Comparison of ENCODE assay signal across 8 cellular contexts in the genomic region with DNA sequence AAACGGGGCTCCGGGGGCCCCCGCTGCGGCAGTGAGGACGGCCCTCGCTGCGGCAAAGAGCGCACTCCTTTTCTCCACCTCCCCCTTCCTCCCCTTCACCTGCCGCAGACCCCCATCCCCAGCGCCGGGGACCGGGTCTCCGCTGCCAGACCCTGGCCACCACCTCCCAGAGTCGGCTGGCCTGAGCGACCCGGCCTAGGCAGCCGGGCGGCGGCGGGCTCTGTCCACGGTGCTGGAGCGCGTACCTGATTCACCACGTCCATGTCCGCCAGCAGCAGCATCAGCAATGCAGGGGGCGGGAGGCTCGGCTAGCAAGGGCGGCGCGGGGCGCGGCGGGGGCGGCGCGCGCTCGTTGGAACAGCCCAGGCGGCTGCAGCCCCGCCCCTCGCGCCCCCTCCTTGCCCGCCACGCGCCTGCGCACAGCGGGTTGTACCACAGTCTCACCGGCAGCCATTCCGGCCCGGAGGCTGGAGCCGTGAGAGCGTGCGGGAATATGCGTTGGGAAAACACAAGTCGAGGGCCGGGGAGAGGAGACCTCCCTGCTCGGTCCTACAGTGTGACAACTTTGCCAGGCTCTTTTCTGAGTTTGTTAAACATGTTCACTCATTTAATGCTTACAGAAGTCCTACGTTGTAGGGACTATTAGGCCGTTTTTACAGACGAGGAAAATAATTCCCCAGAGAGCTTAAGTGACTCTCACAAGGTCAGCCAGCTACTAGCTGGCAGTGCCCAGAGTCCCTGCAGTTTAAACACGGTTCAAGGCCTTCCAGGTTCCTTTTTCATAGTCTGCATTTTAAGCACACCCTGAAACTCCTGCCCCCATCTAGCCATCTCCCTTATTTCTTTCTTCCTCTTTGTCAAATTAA. TPM values are rescaled to one million over a fixed set of nuclear protein-coding genes. Genes with fewer than 3 reads are reported as not detected.
DNase-seq lines count a peak whose midpoint lies in the region; FAIRE-seq and TF ChIP-seq lines count a peak whose summit lies in the region.

A gene (minus strand): TSS at position 288 of the 866 bp plus-strand sequence. CDS start 7 bp downstream, at position 281.

- peak within 1 kb of the TSS; percentile 81 for H2AFZ ChIP-seq in Loucy (ENCODE audit: low read length)

- peaks cover 19% of the 10 kb centered on the region for H3K4me1 Mint-ChIP-seq in activated naive CD4-positive, alpha-beta T cell treated with anti-CD3 and anti-CD28 coated beads, Interleukin-2, amount 10 ng/mL, durations not matched to agents 7 days and 5 days
- H3K4me1 Mint-ChIP-seq in osteocyte (ENCODE audit: unreplicated experiment) = peaks cover 7% of the 10 kb centered on the region

- H3K4me3 ChIP-seq in Loucy (ENCODE audit: low read length, poor library complexity, severe bottlenecking) = peak within 1 kb of the TSS; percentile 74
- peak within 1 kb of the TSS in 1 of 2 donors; percentile 43 for H3K4me3 ChIP-seq in testis

- H3K4me2 ChIP-seq in Loucy (ENCODE audit: low read depth, low read length, poor library complexity, severe bottlenecking) = peak within 1 kb of the TSS; percentile 81

- H3F3A ChIP-seq in Loucy (ENCODE audit: low read depth) = no peaks in the 10 kb centered on the region

- H3K9me2 ChIP-seq in Loucy (replicated peaks; ENCODE audit: low read depth, low read length) = no peaks in the 10 kb centered on the region

- no peak for TF ChIP-seq CTCF in Loucy (conservative IDR thresholded peaks at IDR 0.05; ENCODE audit: low read length)
- TF ChIP-seq CTCF in osteocyte (IDR thresholded peaks at IDR 0.05) = no peak
- TF ChIP-seq CTCF in testis (IDR thresholded peaks at IDR 0.05) = no peak

- DNase-seq in GDM1 (lab: John Stamatoyannopoulos, UW) (peak; percentile 84), H54 (ENCODE audit: insufficient read length, low spot score) (peak; percentile 45), SK-MEL-5 (ENCODE audit: low read depth, low spot score) (peak; percentile 84), glomerular visceral epithelial cell (ENCODE audit: extremely low spot score) (peak; percentile 89), osteocyte (ENCODE audit: extremely low spot score, unreplicated experiment) (peak; percentile 96), testis (peak; percentile 95)
- peak; percentile 89 for DNase-seq in activated naive CD4-positive, alpha-beta T cell treated with anti-CD3 and anti-CD28 coated beads, Interleukin-2, amount 10 ng/mL, durations not matched to agents 7 days and 5 days

- no peaks in the 10 kb centered on the region for H3K36me3 ChIP-seq in Loucy (ENCODE audit: insufficient read depth, low read length)
- no peaks in the 10 kb centered on the region for H3K36me3 ChIP-seq in testis (ENCODE audit: low read depth, missing control alignments)

- FAIRE-seq in H54 (lab: Jason Lieb, UNC) = no peak

- H3K36me3 Mint-ChIP-seq in activated naive CD4-positive, alpha-beta T cell treated with anti-CD3 and anti-CD28 coated beads, Interleukin-2, amount 10 ng/mL, durations not matched to agents 7 days and 5 days = no peaks in the 10 kb centered on the region
- no peaks in the 10 kb centered on the region for H3K36me3 Mint-ChIP-seq in osteocyte (ENCODE audit: unreplicated experiment)

- H3K4me1 ChIP-seq in Loucy (ENCODE audit: insufficient read depth, low read length, poor library complexity, severe bottlenecking) = no peaks in the 10 kb centered on the region
- no peaks in the 10 kb centered on the region for H3K4me1 ChIP-seq in testis

- intact Hi-C loops in testis (cut with DNase I; ENCODE audit: low total_unique reads) = no loop called here

- H3K27me3 ChIP-seq in Loucy (ENCODE audit: insufficient read depth, low read length, poor library complexity, severe bottlenecking) (peaks cover 18% of the 10 kb centered on the region), testis (no peaks in the 10 kb centered on the region)

- H3K79me2 ChIP-seq in Loucy (ENCODE audit: insufficient read depth, low read length) = no peaks in the 10 kb centered on the region

- peak within 1 kb of the TSS; percentile 46 for H3K27ac Mint-ChIP-seq in activated naive CD4-positive, alpha-beta T cell treated with anti-CD3 and anti-CD28 coated beads, Interleukin-2, amount 10 ng/mL, durations not matched to agents 7 days and 5 days
- peak within 1 kb of the TSS; percentile 56 for H3K27ac Mint-ChIP-seq in osteocyte (ENCODE audit: unreplicated experiment)

- in situ Hi-C loops in SK-MEL-5 (cut with HindIII; ENCODE audit: low pct_unique_long_range_greater_than_20kb, low sequenced_read_pairs) = no loop called here

- peaks cover 27% of the 10 kb centered on the region for H3K27me3 Mint-ChIP-seq in activated naive CD4-positive, alpha-beta T cell treated with anti-CD3 and anti-CD28 coated beads, Interleukin-2, amount 10 ng/mL, durations not matched to agents 7 days and 5 days
- no peaks in the 10 kb centered on the region for H3K27me3 Mint-ChIP-seq in osteocyte (ENCODE audit: unreplicated experiment)

- H3K27ac ChIP-seq in testis = peak within 1 kb of the TSS; percentile 44 to 72

- H3K4me3 Mint-ChIP-seq in activated naive CD4-positive, alpha-beta T cell treated with anti-CD3 and anti-CD28 coated beads, Interleukin-2, amount 10 ng/mL, durations not matched to agents 7 days and 5 days = peak within 1 kb of the TSS; percentile 27
- H3K4me3 Mint-ChIP-seq in osteocyte (ENCODE audit: unreplicated experiment) = peak within 1 kb of the TSS; percentile 58

- 0 to 1% methylated on average over 4 to 45 of the region's 61 CpGs for WGBS in testis, 2 donors

- no peaks in the 10 kb centered on the region for H3K9me3 Mint-ChIP-seq in activated naive CD4-positive, alpha-beta T cell treated with anti-CD3 and anti-CD28 coated beads, Interleukin-2, amount 10 ng/mL, durations not matched to agents 7 days and 5 days
- peaks cover 9% of the 10 kb centered on the region for H3K9me3 Mint-ChIP-seq in osteocyte (ENCODE audit: unreplicated experiment)

- no peaks in the 10 kb centered on the region for H3K9me3 ChIP-seq in Loucy (ENCODE audit: insufficient read depth, low read depth, low read length)
- H3K9me3 ChIP-seq in testis = no peaks in the 10 kb centered on the region

- no peaks in the 10 kb centered on the region for H4K20me1 ChIP-seq in Loucy (ENCODE audit: insufficient read depth, low read length, poor library complexity, severe bottlenecking)

- CTCF ChIA-PET in activated naive CD4-positive, alpha-beta T cell treated with anti-CD3 and anti-CD28 coated beads, Interleukin-2, amount 10 ng/mL, durations not matched to agents 7 days and 5 days (lab: Charles Lee) = no interaction called here

- H3K9ac ChIP-seq in Loucy (ENCODE audit: low read depth, low read length, poor library complexity, severe bottlenecking) = peak within 1 kb of the TSS; percentile 67

- TF ChIP-seq POLR2A in H54 (IDR thresholded peaks at IDR 0.05; ENCODE audit: low read depth, low read length) (peak; percentile 87), testis (IDR thresholded peaks at IDR 0.05) (peak; percentile 24)

RNA-seq across cellular contexts. Expression of the gene that starts here (rescaled TPM):
- total RNA-seq in SK-MEL-5 (2014; rRNA removed; shearing (Covaris generic)) = 72.1 and 73.0 TPM in 2 replicates
- 66.0 and 67.0 TPM in 2 replicates for polyA plus RNA-seq in SK-MEL-5 (2015; cell fraction: cytosol; rRNA removed)
- 23.0 and 28.5 TPM in 2 replicates for polyA plus RNA-seq in SK-MEL-5 (2015; cell fraction: nucleus; rRNA removed)
- 1.5 and 2.3 TPM in 2 replicates for total RNA-seq in osteocyte
- 1 to 10 TPM; 1.7 to 3.4 TPM for total RNA-seq in testis
- 2.5 TPM for polyA plus RNA-seq in testis (ENCODE audit: insufficient read depth, low read depth, low replicate concordance)

Comparison
In these comparisons a context has a peak if more than half of its experiments do, and no peak if none do; other contexts are left out.
1. RNA of the gene that starts here (total RNA-seq): 72.1 to 73.0 TPM in SK-MEL-5; 1.7 to 3.4 TPM in testis and 1.5 to 2.3 TPM in osteocyte; every median in the first group is over 10 times any median in the second.
2. DNase-seq: peak in every context shown above with its lines; median percentile 96 in osteocyte; 95 in testis; 89 in activated naive CD4-positive, alpha-beta T cell treated with anti-CD3 and anti-CD28 coated beads, Interleukin-2, amount 10 ng/mL, durations not matched to agents 7 days and 5 days; 89 in glomerular visceral epithelial cell; 84 in GDM1; 84 in SK-MEL-5; 45 in H54.